11 cellular contexts compared by ENCODE assay signal in genomic region chr15:42584031-42584765, GRCh38. TPM values are rescaled to one million over a fixed set of nuclear protein-coding genes. Genes with fewer than 3 reads are reported as not detected.
DNase-seq lines count a peak whose midpoint lies in the region; ATAC-seq and TF ChIP-seq lines count a peak whose summit lies in the region.
"Had no signal": no experiment of that assay in that cellular context is flagged by ENCODE, and none has a peak within 500 bp of the region (broad histone marks: within the 10 kb centered on the region; RNA-seq: fewer than 3 reads in every experiment).

No MANE protein-coding gene starts in this region.

- H3K4me1 ChIP-seq in right cardiac atrium (ENCODE audit: control insufficient read depth, insufficient read depth, low read length), result peaks cover 6% of the 10 kb centered on the region

- no peak for DNase-seq in right cardiac atrium
- no peak for DNase-seq in cardiac septum (ENCODE audit: low spot score)
- no peak for DNase-seq in coronary artery (ENCODE audit: low spot score)
- peak; percentile 44 for DNase-seq in midbrain (lab: John Stamatoyannopoulos, UW)
- no peak for DNase-seq in GM10266 (ENCODE audit: extremely low spot score)
- DNase-seq: activated CD4-positive, CD25-positive, alpha-beta regulatory T cell treated with anti-CD3 and anti-CD28 coated beads, Interleukin-2, amount 50 U/mL, for 72 hours; activated gamma-delta T cell; NCI-H2029 treated with DMSO at 0.1 percent for 48 hours had no signal

- peak overlapping the region; percentile 11 for H3K27ac ChIP-seq in right cardiac atrium (ENCODE audit: low read length)
- peak overlapping the region; percentile 43 to 86 for H3K27ac ChIP-seq in coronary artery

- no peak for ATAC-seq in right cardiac atrium
- no peak for ATAC-seq in GM18498 (IDR thresholded peaks at IDR 0.05; ENCODE audit: unreplicated experiment)
- no peak for ATAC-seq in GM19023 (IDR thresholded peaks at IDR 0.05; ENCODE audit: unreplicated experiment)
- ATAC-seq in GM21619 (IDR thresholded peaks at IDR 0.05; ENCODE audit: unreplicated experiment), result no peak

- TF ChIP-seq CTCF in coronary artery (IDR thresholded peaks at IDR 0.05) (no peak), GM10266 (IDR thresholded peaks at IDR 0.05; ENCODE audit: control insufficient read depth, insufficient read depth, low read depth, missing control alignments) (no peak)

- no peaks in the 10 kb centered on the region for H3K27me3 ChIP-seq in right cardiac atrium (ENCODE audit: control insufficient read depth, insufficient read depth)

- WGBS in right cardiac atrium, result 18% methylated on average over 4 of the region's 4 CpGs

- H3K9me3 ChIP-seq in right cardiac atrium (ENCODE audit: control insufficient read depth, low read length), result no peaks in the 10 kb centered on the region

- H3K4me3 ChIP-seq in right cardiac atrium (ENCODE audit: low read length) (peak overlapping the region; percentile 41), coronary artery (peak overlapping the region; percentile 48)

- intact Hi-C loops in right cardiac atrium (cut with DNase I), result loop anchor here in 1 of 4 donors (10.0 kb wide), 1 partner anchor 71 kb away; no protein-coding TSS in a partner anchor
- intact Hi-C loops in cardiac septum (cut with DNase I), result no loop called here

RNA-seq across cellular contexts. Expression of gene STARD9, which starts 8.8 kb away (rescaled TPM):
- total RNA-seq in right cardiac atrium, result 10 to 100 TPM in 3 of 4 donors, 1 to 10 TPM in 1; 9.9 to 12.0 (median 11.5) TPM
- polyA plus RNA-seq in right cardiac atrium, result 8.6 TPM
- total RNA-seq in cardiac septum, result 9.2 TPM

RNA-seq across cellular contexts. Expression of gene HAUS2, which starts 35.6 kb away (rescaled TPM):
- total RNA-seq in right cardiac atrium (10 to 100 TPM; 10.0 to 15.2 (median 12.1) TPM), cardiac septum (14.7 TPM)
- 12.4 TPM for polyA plus RNA-seq in right cardiac atrium

RNA-seq across cellular contexts. Expression of gene LRRC57, which starts 35.6 kb away (rescaled TPM):
- 10 to 100 TPM; 11.1 to 17.2 (median 14.4) TPM for total RNA-seq in right cardiac atrium
- 7.3 TPM for polyA plus RNA-seq in right cardiac atrium
- total RNA-seq in cardiac septum, result 16.9 TPM
